Comparison of ENCODE assay signal across 9 cellular contexts in the genomic region with DNA sequence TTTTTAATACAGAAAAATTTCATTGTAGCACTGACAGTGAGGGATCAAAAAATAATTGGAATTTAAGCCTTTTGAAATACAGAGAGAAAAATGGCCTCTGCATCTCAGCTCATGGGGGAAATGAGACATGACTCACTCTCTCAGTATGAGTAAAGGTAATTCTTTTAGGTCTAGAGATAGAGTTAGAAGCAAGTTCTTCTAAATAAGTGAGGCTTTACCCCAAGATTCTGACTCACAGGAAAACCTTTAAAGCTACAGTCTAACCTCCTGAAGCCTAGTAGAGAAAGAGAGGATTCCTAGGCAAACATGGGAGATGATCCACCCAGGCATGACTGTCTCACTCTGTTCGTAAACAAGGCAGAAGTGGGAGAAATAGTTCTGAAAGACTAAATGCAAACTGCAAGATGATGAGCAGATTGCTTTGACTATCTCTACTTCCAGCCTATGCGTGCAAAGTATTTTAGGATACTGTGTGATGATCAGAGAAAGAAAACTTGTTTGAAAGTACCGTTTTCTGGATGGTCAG.
DNase-seq lines count a peak whose midpoint lies in the region; ATAC-seq and TF ChIP-seq lines count a peak whose summit lies in the region.
"Had no signal": no experiment of that assay in that cellular context is flagged by ENCODE, and none has a peak within 500 bp of the region (broad histone marks: within the 10 kb centered on the region; RNA-seq: fewer than 3 reads in every experiment).

No MANE protein-coding gene starts in this region.

- H3K9me3 ChIP-seq in right lobe of liver (no peaks in the 10 kb centered on the region), spleen (peaks cover 0 to 4% (median 0%) of the 10 kb centered on the region in 8 donors)

- TF ChIP-seq CTCF in epithelial cell of esophagus (IDR thresholded peaks at IDR 0.05; ENCODE audit: insufficient read depth, low read depth, low read length, missing control alignments) (no peak), right lobe of liver (IDR thresholded peaks at IDR 0.05) (no peak), spleen (IDR thresholded peaks at IDR 0.05 in 8 of 11, conservative IDR thresholded peaks at IDR 0.05 in 3 of 11) (no peak)

- peak; percentile 99 for ATAC-seq in GM21360 (IDR thresholded peaks at IDR 0.05; ENCODE audit: unreplicated experiment)
- peak; percentile 99 for ATAC-seq in HG03342 (IDR thresholded peaks at IDR 0.05; ENCODE audit: unreplicated experiment)
- no peak for ATAC-seq in right lobe of liver

- H3K36me3 ChIP-seq in right lobe of liver, result no peaks in the 10 kb centered on the region
- no peaks in the 10 kb centered on the region for H3K36me3 ChIP-seq in spleen

- H3K27me3 ChIP-seq in right lobe of liver, result no peaks in the 10 kb centered on the region
- H3K27me3 ChIP-seq in spleen (replicated peaks in 1 of 7), result no peaks in the 10 kb centered on the region

- H3K4me1 ChIP-seq in right lobe of liver (no peaks in the 10 kb centered on the region), spleen (no peaks in the 10 kb centered on the region)

- DNase-seq in GM03348 (ENCODE audit: low spot score) (peak; percentile 43), epithelial cell of esophagus (ENCODE audit: low read depth) (peak; percentile 47), right lobe of liver (no peak), mesenteric fat pad (ENCODE audit: low spot score) (no peak), NCI-H1092 treated with DMSO at 0.1 percent for 48 hours (lab: John Stamatoyannopoulos, UW) (no peak), spleen (no peak)
- DNase-seq: DMS79 had no signal

- TF ChIP-seq POLR2A in right lobe of liver (IDR thresholded peaks at IDR 0.05), result no peak
- TF ChIP-seq POLR2A in spleen (IDR thresholded peaks at IDR 0.05), result no peak

- no peak overlapping the region for H3K4me3 ChIP-seq in epithelial cell of esophagus (ENCODE audit: low read length)
- H3K4me3 ChIP-seq in right lobe of liver, result no peak overlapping the region
- H3K4me3 ChIP-seq in spleen, result no peak overlapping the region

- intact Hi-C loops in right lobe of liver (cut with DNase I), result no loop called here
- intact Hi-C loops in spleen (cut with DNase I; ENCODE audit: low total_unique reads), result no loop called here

- WGBS in right lobe of liver (ENCODE audit: insufficient coverage, low coverage, low lambda C conversion rate, missing lambda C conversion rate), result 65% methylated on average over 3 of the region's 3 CpGs
- WGBS in spleen, 5 donors, result 70 to 86% (median 80%) methylated on average over 3 of the region's 3 CpGs

- H3K27ac ChIP-seq in right lobe of liver (no peak overlapping the region), spleen (no peak overlapping the region)

Comparison
In these comparisons a context has a peak if more than half of its experiments do, and no peak if none do; other contexts are left out.
1. DNase-seq: peak in GM03348 (single experiment) and epithelial cell of esophagus (single experiment); none in right lobe of liver (0 of 3), mesenteric fat pad (single experiment), NCI-H1092 treated with DMSO at 0.1 percent for 48 hours (single experiment) and spleen (single experiment).
2. ATAC-seq: peak in GM21360 (single experiment) and HG03342 (single experiment); none in right lobe of liver (0 of 4).